In the genomic region with DNA sequence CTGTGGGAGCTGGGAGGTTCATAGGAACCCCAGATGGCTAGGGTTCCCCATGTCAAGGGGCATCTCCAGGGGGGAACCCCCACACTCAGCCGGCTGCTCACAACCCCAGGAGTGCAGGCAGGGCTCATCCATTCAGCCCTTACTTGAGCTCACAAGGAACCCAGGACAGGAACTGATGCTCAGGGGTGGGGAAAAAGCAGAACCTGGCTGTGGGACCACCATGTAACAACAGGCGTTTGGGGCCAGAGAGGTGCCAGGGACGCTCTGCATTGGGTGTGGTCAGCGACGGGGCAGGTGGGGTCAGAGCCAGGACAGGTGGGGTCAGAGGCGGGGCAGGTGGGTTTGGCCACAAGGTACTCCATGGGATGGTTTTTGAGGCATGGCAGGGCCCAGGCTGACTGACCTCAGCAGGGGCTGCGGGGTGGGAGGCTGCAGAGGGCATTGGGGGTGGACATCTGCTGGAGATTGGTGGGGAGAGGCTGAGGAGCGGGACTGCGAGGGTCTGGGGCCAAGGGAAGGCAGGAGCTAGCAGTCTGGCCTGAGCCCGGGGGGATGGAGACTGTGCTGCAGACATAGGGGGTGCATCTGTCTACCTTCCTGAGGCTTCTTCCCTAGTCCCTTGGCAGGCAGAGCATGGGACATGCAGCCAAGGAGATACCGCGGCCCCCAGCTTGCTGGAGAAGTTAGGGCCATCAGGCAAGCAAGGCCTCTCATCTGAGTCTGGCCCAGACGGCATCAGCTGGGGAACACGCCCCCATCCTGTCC, we compare ENCODE assay signal across 1 cellular context.
TF ChIP-seq lines count a peak whose summit lies in the region.

No MANE protein-coding gene starts in this region.

TF ChIP-seq in GM12878, 131 proteins besides CTCF, POLR2A, EP300 and RAD21:
- TF ChIP-seq SPI1 (IDR thresholded peaks at IDR 0.05; ENCODE audit: borderline replicate concordance, insufficient read depth, low read depth, low read length) (no peak), WRNIP1 (IDR thresholded peaks at IDR 0.05; ENCODE audit: borderline replicate concordance, low read depth, low read length) (no peak), NR2C1 (IDR thresholded peaks at IDR 0.05) (no peak), KAT2A (conservative IDR thresholded peaks at IDR 0.05; ENCODE audit: control insufficient read depth, low read depth, low read length) (no peak), NRF1 (conservative IDR thresholded peaks at IDR 0.05; ENCODE audit: low read depth, low read length) (no peak), BRCA1 (IDR thresholded peaks at IDR 0.05; ENCODE audit: low read depth, low read length) (no peak), SRF (IDR thresholded peaks at IDR 0.05; ENCODE audit: low read depth in 2 of 2, low read length in 2 of 2) (no peak), EED (IDR thresholded peaks at IDR 0.05; ENCODE audit: low read depth) (no peak), MTA2 (IDR thresholded peaks at IDR 0.05; ENCODE audit: low read depth) (no peak), SMAD5 (IDR thresholded peaks at IDR 0.05; ENCODE audit: low read depth) (no peak)
- TF ChIP-seq, protein P1, sequence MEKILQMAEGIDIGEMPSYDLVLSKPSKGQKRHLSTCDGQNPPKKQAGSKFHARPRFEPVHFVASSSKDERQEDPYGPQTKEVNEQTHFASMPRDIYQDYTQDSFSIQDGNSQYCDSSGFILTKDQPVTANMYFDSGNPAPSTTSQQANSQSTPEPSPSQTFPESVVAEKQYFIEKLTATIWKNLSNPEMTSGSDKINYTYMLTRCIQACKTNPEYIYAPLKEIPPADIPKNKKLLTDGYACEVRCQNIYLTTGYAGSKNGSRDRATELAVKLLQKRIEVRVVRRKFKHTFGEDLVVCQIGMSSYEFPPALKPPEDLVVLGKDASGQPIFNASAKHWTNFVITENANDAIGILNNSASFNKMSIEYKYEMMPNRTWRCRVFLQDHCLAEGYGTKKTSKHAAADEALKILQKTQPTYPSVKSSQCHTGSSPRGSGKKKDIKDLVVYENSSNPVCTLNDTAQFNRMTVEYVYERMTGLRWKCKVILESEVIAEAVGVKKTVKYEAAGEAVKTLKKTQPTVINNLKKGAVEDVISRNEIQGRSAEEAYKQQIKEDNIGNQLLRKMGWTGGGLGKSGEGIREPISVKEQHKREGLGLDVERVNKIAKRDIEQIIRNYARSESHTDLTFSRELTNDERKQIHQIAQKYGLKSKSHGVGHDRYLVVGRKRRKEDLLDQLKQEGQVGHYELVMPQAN (conservative IDR thresholded peaks at IDR 0.05), result no peak
- TF ChIP-seq, protein P2, sequence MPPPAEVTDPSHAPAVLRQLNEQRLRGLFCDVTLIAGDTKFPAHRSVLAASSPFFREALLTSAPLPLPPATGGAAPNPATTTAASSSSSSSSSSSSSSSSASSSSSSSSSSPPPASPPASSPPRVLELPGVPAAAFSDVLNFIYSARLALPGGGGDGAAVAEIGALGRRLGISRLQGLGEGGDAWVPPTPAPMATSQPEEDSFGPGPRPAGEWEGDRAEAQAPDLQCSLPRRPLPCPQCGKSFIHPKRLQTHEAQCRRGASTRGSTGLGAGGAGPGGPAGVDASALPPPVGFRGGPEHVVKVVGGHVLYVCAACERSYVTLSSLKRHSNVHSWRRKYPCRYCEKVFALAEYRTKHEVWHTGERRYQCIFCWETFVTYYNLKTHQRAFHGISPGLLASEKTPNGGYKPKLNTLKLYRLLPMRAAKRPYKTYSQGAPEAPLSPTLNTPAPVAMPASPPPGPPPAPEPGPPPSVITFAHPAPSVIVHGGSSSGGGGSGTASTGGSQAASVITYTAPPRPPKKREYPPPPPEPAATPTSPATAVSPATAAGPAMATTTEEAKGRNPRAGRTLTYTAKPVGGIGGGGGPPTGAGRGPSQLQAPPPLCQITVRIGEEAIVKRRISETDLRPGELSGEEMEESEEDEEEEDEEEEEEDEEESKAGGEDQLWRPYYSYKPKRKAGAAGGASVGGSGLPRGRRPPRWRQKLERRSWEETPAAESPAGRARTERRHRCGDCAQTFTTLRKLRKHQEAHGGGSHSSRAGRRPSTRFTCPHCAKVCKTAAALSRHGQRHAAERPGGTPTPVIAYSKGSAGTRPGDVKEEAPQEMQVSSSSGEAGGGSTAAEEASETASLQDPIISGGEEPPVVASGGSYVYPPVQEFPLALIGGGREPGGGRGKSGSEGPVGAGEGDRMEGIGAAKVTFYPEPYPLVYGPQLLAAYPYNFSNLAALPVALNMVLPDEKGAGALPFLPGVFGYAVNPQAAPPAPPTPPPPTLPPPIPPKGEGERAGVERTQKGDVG (CRISPR knock-in tag; IDR thresholded peaks at IDR 0.05), result no peak
